8 cellular contexts compared by ENCODE assay signal in the genomic region with DNA sequence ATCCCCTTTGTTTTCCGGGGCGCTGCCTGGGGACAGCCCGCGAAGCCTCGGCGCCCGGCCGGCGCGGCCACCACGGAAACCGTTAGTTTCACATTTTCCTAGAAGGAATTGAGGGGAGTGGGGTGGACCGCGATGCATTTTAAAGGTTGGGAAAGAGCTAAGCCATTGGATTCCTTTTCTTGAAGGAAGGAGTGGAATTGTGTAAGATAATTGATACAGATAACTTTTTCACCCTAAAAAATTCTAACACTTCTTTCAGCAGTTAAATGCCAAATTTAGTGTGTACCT.
DNase-seq lines count a peak whose midpoint lies in the region; ATAC-seq and TF ChIP-seq lines count a peak whose summit lies in the region.

No MANE protein-coding gene starts in this region.

- DNase-seq in GM12864 (ENCODE audit: low read depth) (no peak), T-cell (no peak), fibroblast of the aortic adventitia (ENCODE audit: low read depth) (no peak), retinal pigment epithelial cell (ENCODE audit: low read depth) (no peak), dermis blood vessel endothelial cell (no peak), SIG-M5 (lab: John Stamatoyannopoulos, UW) (no peak)
- DNase-seq in effector CD8-positive, alpha-beta T cell (lab: John Stamatoyannopoulos, UW) = no peak

- POLR2A ChIA-PET in T-cell (lab: Charles Lee) = interaction anchor here (0.6 to 2.0 kb wide), 7 partner anchors 11 to 344 kb away, joined by 3 to 13 read pairs (median 4); a partner anchor contains a TSS

- H3K4me3 Mint-ChIP-seq in T-cell = peak overlapping the region; percentile 80 to 97 (median 90)

- peaks cover 33 to 40% (median 38%) of the 10 kb centered on the region in 3 donors for H3K4me1 Mint-ChIP-seq in T-cell

- TF ChIP-seq CTCF in GM12864 (IDR thresholded peaks at IDR 0.05; ENCODE audit: low read depth, low read length, missing control alignments) (no peak), fibroblast of the aortic adventitia (IDR thresholded peaks at IDR 0.05; ENCODE audit: insufficient read depth, low read length) (no peak), retinal pigment epithelial cell (conservative IDR thresholded peaks at IDR 0.05; ENCODE audit: low read depth, low read length) (no peak)

- H3K27ac Mint-ChIP-seq in T-cell = peak overlapping the region; percentile 83 to 86

- H3K27me3 Mint-ChIP-seq in T-cell = no peaks in the 10 kb centered on the region

- H3K4me3 ChIP-seq in GM12864 (ENCODE audit: low read depth, low read length) = peak overlapping the region; percentile 82
- peak overlapping the region; percentile 92 for H3K4me3 ChIP-seq in fibroblast of the aortic adventitia (ENCODE audit: low read depth, low read length)
- peak overlapping the region; percentile 62 for H3K4me3 ChIP-seq in retinal pigment epithelial cell (ENCODE audit: low read length)

- no peaks in the 10 kb centered on the region for H3K9me3 Mint-ChIP-seq in T-cell

- no peaks in the 10 kb centered on the region for H3K36me3 Mint-ChIP-seq in T-cell

- ATAC-seq in T-cell (replicated peaks in 1 of 4) (no peak), HG03571 (IDR thresholded peaks at IDR 0.05; ENCODE audit: unreplicated experiment) (no peak)

- CTCF ChIA-PET in T-cell (lab: Charles Lee) = interaction anchor here (0.6 to 1.9 kb wide), 5 partner anchors 51 to 219 kb away, joined by 3 to 6 read pairs (median 4); a partner anchor contains a TSS
